ENCODE assay signal across 21 cellular contexts in genomic region chr10:60958892-60959601, GRCh38. TPM values are rescaled to one million over a fixed set of nuclear protein-coding genes. Genes with fewer than 3 reads are reported as not detected.
DNase-seq lines count a peak whose midpoint lies in the region; ATAC-seq, FAIRE-seq and TF ChIP-seq lines count a peak whose summit lies in the region.
"Had no signal": no experiment of that assay in that cellular context is flagged by ENCODE, and none has a peak within 500 bp of the region (broad histone marks: within the 10 kb centered on the region; RNA-seq: fewer than 3 reads in every experiment).

No MANE protein-coding gene starts in this region.

- no peak for TF ChIP-seq POLR2A in H54 (IDR thresholded peaks at IDR 0.05; ENCODE audit: low read depth, low read length)

- no peak overlapping the region for H3K9ac ChIP-seq in smooth muscle cell (ENCODE audit: low read depth)
- H3K9ac ChIP-seq: BLaER1 had no signal

- peak overlapping the region; percentile 35 for H2AFZ ChIP-seq in smooth muscle cell (ENCODE audit: low read depth)

- H3K27ac ChIP-seq in smooth muscle cell (ENCODE audit: low read depth), result peak overlapping the region; percentile 56
- H3K27ac ChIP-seq in small intestine (ENCODE audit: low read depth in 1 of 2, low read length in 1 of 2), result no peak overlapping the region
- H3K27ac ChIP-seq: BLaER1, heart left ventricle had no signal

- peaks cover 34% of the 10 kb centered on the region for H3F3A ChIP-seq in smooth muscle cell (ENCODE audit: low read depth)

- no peak for DNase-seq in H54 (ENCODE audit: insufficient read length, low spot score)
- DNase-seq in fibroblast of pulmonary artery (ENCODE audit: low read depth), result peak; percentile 56
- DNase-seq in smooth muscle cell (lab: John Stamatoyannopoulos, UW; ENCODE audit: unreplicated experiment), result no peak
- DNase-seq in SKM-1 (lab: John Stamatoyannopoulos, UW; ENCODE audit: unreplicated experiment), result no peak
- DNase-seq in small intestine, result no peak
- no peak for DNase-seq in NCI-H446 (lab: John Stamatoyannopoulos, UW)
- DNase-seq: activated CD8-positive, alpha-beta memory T cell treated with anti-CD3 and anti-CD28 coated beads, Interleukin-2, amount 10 ng/mL, durations not matched to agents 7 days and 5 days; activated gamma-delta T cell treated with Interleukin-2 at 50 U/mL for 16 hours; aorta; cortex of kidney; heart left ventricle; islet precursor cell; KG1; NCI-H1092 treated with DMSO at 0.1 percent for 48 hours; right cardiac atrium; Right ventricle myocardium superior; stimulated activated CD4-positive, alpha-beta T cell treated with anti-CD3 and anti-CD28 coated beads, Interleukin-2, amount 100 ng/mL, for 24 hours had no signal

- H3K27me3 ChIP-seq in smooth muscle cell (ENCODE audit: low read depth) (no peaks in the 10 kb centered on the region), small intestine (ENCODE audit: control insufficient read depth in 2 of 2, insufficient read depth in 2 of 2, low read length in 2 of 2) (no peaks in the 10 kb centered on the region)
- H3K27me3 ChIP-seq: BLaER1, heart left ventricle had no signal

- TF ChIP-seq CTCF in fibroblast of pulmonary artery (IDR thresholded peaks at IDR 0.05; ENCODE audit: low read length, missing control alignments), result no peak
- TF ChIP-seq CTCF in smooth muscle cell (IDR thresholded peaks at IDR 0.05; ENCODE audit: borderline replicate concordance, insufficient read depth, poor library complexity, severe bottlenecking), result no peak

- no peaks in the 10 kb centered on the region for H4K20me1 ChIP-seq in smooth muscle cell (ENCODE audit: low read depth)
- H4K20me1 ChIP-seq: BLaER1 had no signal

- H3K9me3 ChIP-seq in smooth muscle cell (replicated peaks; ENCODE audit: low read depth) (no peaks in the 10 kb centered on the region), small intestine (ENCODE audit: control insufficient read depth, low read depth) (no peaks in the 10 kb centered on the region)
- H3K9me3 ChIP-seq: BLaER1, heart left ventricle had no signal

- H3K36me3 ChIP-seq in smooth muscle cell (ENCODE audit: low read depth), result no peaks in the 10 kb centered on the region
- no peaks in the 10 kb centered on the region for H3K36me3 ChIP-seq in small intestine (ENCODE audit: control insufficient read depth in 2 of 2, insufficient read depth in 2 of 2, low read length in 2 of 2)
- H3K36me3 ChIP-seq: BLaER1, heart left ventricle had no signal

- 11% methylated on average over 3 of the region's 3 CpGs for WGBS in smooth muscle cell (ENCODE audit: low lambda C conversion rate)
- 37 to 43% (median 38%) methylated on average over 3 of the region's 3 CpGs for WGBS in small intestine, 3 donors

- peak overlapping the region; percentile 10 for H3K4me2 ChIP-seq in smooth muscle cell
- H3K4me2 ChIP-seq: BLaER1 had no signal

- H3K79me2 ChIP-seq in smooth muscle cell (ENCODE audit: low read depth), result no peaks in the 10 kb centered on the region

- H3K4me1 ChIP-seq in smooth muscle cell (ENCODE audit: low read depth) (peaks cover 30% of the 10 kb centered on the region), small intestine (ENCODE audit: control insufficient read depth in 2 of 2, insufficient read depth in 1 of 2, low read depth in 1 of 2, low read length in 1 of 2) (no peaks in the 10 kb centered on the region)

- FAIRE-seq in H54 (lab: Jason Lieb, UNC) (peak; percentile 87), small intestine (lab: Jason Lieb, UNC) (no peak)

- ATAC-seq in SK-N-SH treated with all-trans-retinoic acid at 6 μM for 48 hours, result peak; percentile 82
- ATAC-seq: activated CD4-positive, CD25-positive, alpha-beta regulatory T cell treated with anti-CD3 and anti-CD28 coated beads, Interleukin-2, amount 50 U/mL, for 24 hours; activated CD8-positive, alpha-beta memory T cell treated with anti-CD3 and anti-CD28 coated beads, Interleukin-2, amount 10 ng/mL, durations not matched to agents 7 days and 5 days; right cardiac atrium had no signal

- H3K4me3 ChIP-seq in fibroblast of pulmonary artery (replicated peaks; ENCODE audit: low read depth, low read length) (no peak overlapping the region), smooth muscle cell (no peak overlapping the region), small intestine (ENCODE audit: low read depth in 1 of 2, low read length in 2 of 2) (no peak overlapping the region)
- H3K4me3 ChIP-seq: BLaER1, heart left ventricle had no signal

TF ChIP-seq in SK-N-SH treated with all-trans-retinoic acid at 6 μM for 48 hours, 23 proteins besides CTCF, POLR2A, EP300 and RAD21:
- peak; percentile 80 for TF ChIP-seq ISL1 (CRISPR knock-in tag; IDR thresholded peaks at IDR 0.05)
- no peak for TF ChIP-seq TOX (CRISPR knock-in tag; IDR thresholded peaks at IDR 0.05; ENCODE audit: borderline replicate concordance)

RNA-seq across cellular contexts. Expression of gene RHOBTB1, which starts 15.1 kb away (rescaled TPM):
- 49.1 and 77.0 TPM in 2 replicates for total RNA-seq in smooth muscle cell
- polyA plus RNA-seq in smooth muscle cell (33.7 and 36.2 TPM in 2 replicates), small intestine (1 to 10 TPM; 2.0 to 6.8 (median 3.3) TPM)
- total RNA-seq: T-helper 2 cell treated with Interferon-gamma antibody and Interleukin-4, amounts not matched to agents 100 ng/mL and 5 ng/mL, for 36 hours had no signal
